14 cellular contexts compared by ENCODE assay signal in genomic region chr2:72954376-72955187, GRCh38. TPM values are rescaled to one million over a fixed set of nuclear protein-coding genes. Genes with fewer than 3 reads are reported as not detected.
DNase-seq lines count a peak whose midpoint lies in the region; ATAC-seq and TF ChIP-seq lines count a peak whose summit lies in the region.
"Had no signal": no experiment of that assay in that cellular context is flagged by ENCODE, and none has a peak within 500 bp of the region (broad histone marks: within the 10 kb centered on the region; RNA-seq: fewer than 3 reads in every experiment).

No MANE protein-coding gene starts in this region.

- H4K5ac ChIP-seq in H9 (ENCODE audit: insufficient read length, low read depth, low read length), result no peak overlapping the region

- no peaks in the 10 kb centered on the region for H3K9me3 Mint-ChIP-seq in T-helper 2 cell treated with Interferon-gamma antibody and Interleukin-4, amounts not matched to agents 5 μg/mL and 100 μg/mL, for 36 hours
- H3K9me3 Mint-ChIP-seq in H9 (no peaks in the 10 kb centered on the region), natural killer cell (no peaks in the 10 kb centered on the region), Caco-2 (ENCODE audit: unreplicated experiment) (no peaks in the 10 kb centered on the region)
- H3K9me3 Mint-ChIP-seq in activated naive CD8-positive, alpha-beta T cell treated with anti-CD3 and anti-CD28 coated beads for 36 hours, result no peaks in the 10 kb centered on the region
- H3K9me3 Mint-ChIP-seq: neural crest cell had no signal

- H2AK5ac ChIP-seq in H9 (ENCODE audit: insufficient read length, low read length), result no peak overlapping the region

- ATAC-seq in natural killer cell, result peak; percentile 28 to 38 (median 36)
- ATAC-seq: left ventricle myocardium superior, SK-N-SH treated with all-trans-retinoic acid at 6 μM for 48 hours had no signal

- H3K9me3 ChIP-seq in H9 (ENCODE audit: control insufficient read depth, low read depth, low read length) (no peaks in the 10 kb centered on the region), Caco-2 (no peaks in the 10 kb centered on the region)
- H3K9me3 ChIP-seq: uterus had no signal

- H3K27ac ChIP-seq in H9 (ENCODE audit: insufficient read length, low read depth, low read length), result no peak overlapping the region
- H3K27ac ChIP-seq: uterus, WERI-Rb-1 had no signal

- no peaks in the 10 kb centered on the region for H3K79me1 ChIP-seq in H9 (ENCODE audit: insufficient read depth, low read depth, low read length, poor library complexity, severe bottlenecking)

- H3K9ac ChIP-seq in H9 (ENCODE audit: extremely low read depth, insufficient read length, low read length), result no peak overlapping the region

- no peaks in the 10 kb centered on the region for H3K79me2 ChIP-seq in H9 (ENCODE audit: insufficient read depth, low read length)

- CTCF ChIA-PET in Caco-2 (lab: Charles Lee), result no interaction called here

- H3K23me2 ChIP-seq in H9 (ENCODE audit: insufficient read length, low read depth, low read length, poor library complexity, severe bottlenecking), result no peaks in the 10 kb centered on the region

- no peak overlapping the region for H2AFZ ChIP-seq in H9 (ENCODE audit: low read length)

- no peak overlapping the region for H2BK15ac ChIP-seq in H9 (ENCODE audit: low read depth, low read length)

- no peak overlapping the region for H4K8ac ChIP-seq in H9 (replicated peaks; ENCODE audit: insufficient read length, low read depth, low read length)

- peak overlapping the region; percentile 94 for H3K27ac Mint-ChIP-seq in T-helper 2 cell treated with Interferon-gamma antibody and Interleukin-4, amounts not matched to agents 5 μg/mL and 100 μg/mL, for 36 hours
- H3K27ac Mint-ChIP-seq in H9, result peak overlapping the region in 2 of 3 experiments; percentile 49 to 60; a peak in 3 of 7 replicates
- peak overlapping the region; percentile 65 for H3K27ac Mint-ChIP-seq in activated naive CD8-positive, alpha-beta T cell treated with anti-CD3 and anti-CD28 coated beads for 36 hours
- peak overlapping the region; percentile 89 to 97 for H3K27ac Mint-ChIP-seq in natural killer cell
- no peak overlapping the region for H3K27ac Mint-ChIP-seq in Caco-2 (ENCODE audit: unreplicated experiment)

- no peak overlapping the region for H3K23ac ChIP-seq in H9 (ENCODE audit: insufficient read length, low read depth, low read length)

- no peak overlapping the region for H2BK20ac ChIP-seq in H9 (ENCODE audit: low read depth, low read length, poor library complexity, severe bottlenecking)

- peak overlapping the region; percentile 91 for H3K4me3 Mint-ChIP-seq in T-helper 2 cell treated with Interferon-gamma antibody and Interleukin-4, amounts not matched to agents 5 μg/mL and 100 μg/mL, for 36 hours
- H3K4me3 Mint-ChIP-seq in H9 (no peak overlapping the region), natural killer cell (peak overlapping the region; percentile 91), Caco-2 (ENCODE audit: unreplicated experiment) (no peak overlapping the region)
- H3K4me3 Mint-ChIP-seq in activated naive CD8-positive, alpha-beta T cell treated with anti-CD3 and anti-CD28 coated beads for 36 hours, result peak overlapping the region; percentile 65

- no TSS peak for BruUV-seq in Caco-2 (replicated peaks; lab: Mats Ljungman, UMichigan)

- TF ChIP-seq CTCF in H9 (conservative IDR thresholded peaks at IDR 0.05), result no peak
- no peak for TF ChIP-seq CTCF in natural killer cell (IDR thresholded peaks at IDR 0.05)
- TF ChIP-seq CTCF in Caco-2 (IDR thresholded peaks at IDR 0.05; ENCODE audit: insufficient read depth in 1 of 2, low read depth in 1 of 2, low read length in 1 of 2, severe bottlenecking in 1 of 2, unreplicated experiment in 1 of 2), result no peak

- H3K4me2 ChIP-seq in H9 (ENCODE audit: insufficient read depth, insufficient read length, low read length), result no peak overlapping the region

- no peak overlapping the region for H2BK12ac ChIP-seq in H9 (ENCODE audit: insufficient read length, low read depth, low read length)

- H3K4me3 ChIP-seq in Caco-2 (ENCODE audit: low read depth, low read length), result no peak overlapping the region
- H3K4me3 ChIP-seq: uterus had no signal

- no peak overlapping the region for H3K4ac ChIP-seq in H9 (ENCODE audit: low read depth, low read length)

- intact Hi-C loops in natural killer cell (cut with micrococcal nuclease), result no loop called here
- intact Hi-C loops in Caco-2 (cut with micrococcal nuclease; ENCODE audit: unreplicated experiment), result no loop called here

- no peak overlapping the region for H3K56ac ChIP-seq in H9 (ENCODE audit: insufficient read length, low read depth, low read length)

- H4K20me1 ChIP-seq in H9 (ENCODE audit: control insufficient read depth, insufficient read depth, insufficient read length), result no peaks in the 10 kb centered on the region

- no peak overlapping the region for H3T11ph ChIP-seq in H9 (ENCODE audit: low read length)

- H2BK5ac ChIP-seq in H9 (ENCODE audit: insufficient read length, low read length), result no peak overlapping the region

- no peak overlapping the region for H3K18ac ChIP-seq in H9 (ENCODE audit: insufficient read length, low read depth, low read length)

- H3K36me3 ChIP-seq in Caco-2 (ENCODE audit: control insufficient read depth, insufficient read depth, low read length), result no peaks in the 10 kb centered on the region; the same call in 1 of the 2 replicates
- H3K36me3 ChIP-seq: uterus, WERI-Rb-1 had no signal

- no peak overlapping the region; the same call in 1 of the 2 replicates for H3K14ac ChIP-seq in H9 (ENCODE audit: insufficient read depth, low read length)

- no peaks in the 10 kb centered on the region for H3K27me3 ChIP-seq in H9 (ENCODE audit: insufficient read depth, low read length)
- H3K27me3 ChIP-seq in Caco-2 (replicated peaks; ENCODE audit: control insufficient read depth, insufficient read depth, low read length), result no peaks in the 10 kb centered on the region
- H3K27me3 ChIP-seq: uterus had no signal

- no CpG with 5 or more reads among the region's 12 CpGs for WGBS in H9 (ENCODE audit: extremely low coverage, insufficient read length, low lambda C conversion rate)

- POLR2A ChIA-PET in Caco-2 (lab: Charles Lee), result no interaction called here

- H3K4me1 ChIP-seq in H9 (ENCODE audit: insufficient read depth, low read length) (peaks cover 7% of the 10 kb centered on the region; the same call in 1 of the 2 replicates), Caco-2 (peaks cover 3% of the 10 kb centered on the region; the same call in 1 of the 2 replicates)
- H3K4me1 ChIP-seq: uterus had no signal

- no peaks in the 10 kb centered on the region for H3K27me3 Mint-ChIP-seq in T-helper 2 cell treated with Interferon-gamma antibody and Interleukin-4, amounts not matched to agents 5 μg/mL and 100 μg/mL, for 36 hours (ENCODE audit: low read depth)
- peaks cover 5% of the 10 kb centered on the region for H3K27me3 Mint-ChIP-seq in H9 (ENCODE audit: low read depth)
- no peaks in the 10 kb centered on the region for H3K27me3 Mint-ChIP-seq in activated naive CD8-positive, alpha-beta T cell treated with anti-CD3 and anti-CD28 coated beads for 36 hours
- H3K27me3 Mint-ChIP-seq in natural killer cell (ENCODE audit: low read depth in 2 of 2), result no peaks in the 10 kb centered on the region
- no peaks in the 10 kb centered on the region for H3K27me3 Mint-ChIP-seq in Caco-2 (ENCODE audit: insufficient read depth, unreplicated experiment)

- peaks cover 31% of the 10 kb centered on the region for H3K4me1 Mint-ChIP-seq in T-helper 2 cell treated with Interferon-gamma antibody and Interleukin-4, amounts not matched to agents 5 μg/mL and 100 μg/mL, for 36 hours (ENCODE audit: low read depth)
- H3K4me1 Mint-ChIP-seq in H9, result peaks cover 40 to 46% of the 10 kb centered on the region in 2 experiments
- peaks cover 9% of the 10 kb centered on the region for H3K4me1 Mint-ChIP-seq in activated naive CD8-positive, alpha-beta T cell treated with anti-CD3 and anti-CD28 coated beads for 36 hours
- H3K4me1 Mint-ChIP-seq in natural killer cell, result peaks cover 50 to 62% of the 10 kb centered on the region in 2 donors
- no peaks in the 10 kb centered on the region for H3K4me1 Mint-ChIP-seq in Caco-2 (ENCODE audit: low read depth, unreplicated experiment)

- peak overlapping the region; percentile 45 for H4K91ac ChIP-seq in H9 (ENCODE audit: insufficient read length, low read depth, low read length)

- H3K36me3 Mint-ChIP-seq in T-helper 2 cell treated with Interferon-gamma antibody and Interleukin-4, amounts not matched to agents 5 μg/mL and 100 μg/mL, for 36 hours (ENCODE audit: low read depth), result peaks cover 6% of the 10 kb centered on the region
- peaks cover 8 to 13% (median 8%) of the 10 kb centered on the region in 3 experiments; a peak in 6 of 7 replicates for H3K36me3 Mint-ChIP-seq in H9 (ENCODE audit: insufficient read depth in 1 of 3, low read depth in 3 of 3)
- no peaks in the 10 kb centered on the region for H3K36me3 Mint-ChIP-seq in activated naive CD8-positive, alpha-beta T cell treated with anti-CD3 and anti-CD28 coated beads for 36 hours
- no peaks in the 10 kb centered on the region for H3K36me3 Mint-ChIP-seq in natural killer cell
- H3K36me3 Mint-ChIP-seq in Caco-2 (ENCODE audit: insufficient read depth, unreplicated experiment), result peaks cover 5% of the 10 kb centered on the region

- H2BK120ac ChIP-seq in H9 (ENCODE audit: low read depth, low read length, poor library complexity, severe bottlenecking), result no peak overlapping the region

- DNase-seq in T-helper 2 cell treated with Interferon-gamma antibody and Interleukin-4, amounts not matched to agents 5 μg/mL and 100 μg/mL, for 36 hours (ENCODE audit: low spot score), result no peak
- DNase-seq in T-helper 2 cell (no peak), H9 (no peak), natural killer cell (no peak), NCI-H1930 (lab: John Stamatoyannopoulos, UW) (no peak), epidermal melanocyte (ENCODE audit: insufficient read length, low spot score) (no peak), Caco-2 (no peak)
- no peak for DNase-seq in activated naive CD8-positive, alpha-beta T cell treated with anti-CD3 and anti-CD28 coated beads for 36 hours
- DNase-seq: left ventricle myocardium superior, NCI-H1417 treated with DMSO at 0.1 percent for 48 hours, uterus, WERI-Rb-1 had no signal

RNA-seq across cellular contexts. Expression of gene EMX1, which starts 37.3 kb away (rescaled TPM):
- total RNA-seq in H9 (2021), result 0.64 and 0.72 TPM in 2 replicates
- not detected for total RNA-seq in activated naive CD8-positive, alpha-beta T cell treated with anti-CD3 and anti-CD28 coated beads for 36 hours
- not detected for total RNA-seq in natural killer cell
- 2.6 and 3.6 TPM in 2 replicates for total RNA-seq in Caco-2 (2022)
- total RNA-seq: left ventricle myocardium superior, neural crest cell had no signal

Comparison
In these comparisons a context has a peak if more than half of its experiments do, and no peak if none do; other contexts are left out.
1. H3K4me3 Mint-ChIP-seq: peak in T-helper 2 cell treated with Interferon-gamma antibody and Interleukin-4, amounts not matched to agents 5 μg/mL and 100 μg/mL, for 36 hours (single experiment), activated naive CD8-positive, alpha-beta T cell treated with anti-CD3 and anti-CD28 coated beads for 36 hours (single experiment) and natural killer cell (single experiment); none in H9 (0 of 2) and Caco-2 (single experiment).